Comparison of ENCODE assay signal across 22 cellular contexts in genomic region chr9:90526386-90526785, GRCh38.
"Had no signal": no experiment of that assay in that cellular context is flagged by ENCODE, and none has a peak within 500 bp of the region (broad histone marks: within the 10 kb centered on the region; RNA-seq: fewer than 3 reads in every experiment).

No MANE protein-coding gene starts in this region.

- ATAC-seq: activated CD8-positive, alpha-beta T cell treated with anti-CD3 and anti-CD28 coated beads for 36 hours; activated naive CD8-positive, alpha-beta T cell treated with anti-CD3 and anti-CD28 coated beads, Interleukin-2, amount 50 U/mL, for 24 hours; naive thymus-derived CD4-positive, alpha-beta T cell; right cardiac atrium; stimulated activated naive CD8-positive, alpha-beta T cell treated with anti-CD3 and anti-CD28 coated beads, Interleukin-15, Interleukin-2, amounts not matched to agents 100 U/mL and 50 U/mL, for 24 hours had no signal

- H3K27ac Mint-ChIP-seq: activated CD4-positive, alpha-beta T cell treated with anti-CD3 and anti-CD28 coated beads, Interleukin-2, amount 10 ng/mL, durations not matched to agents 24 days and 14 days; activated CD8-positive, alpha-beta T cell treated with anti-CD3 and anti-CD28 coated beads for 36 hours; activated naive CD8-positive, alpha-beta T cell treated with anti-CD3 and anti-CD28 coated beads, Interleukin-2, amount 50 U/mL, for 24 hours; activated T-cell treated with anti-CD3 and anti-CD28 coated beads, Interleukin-2, amount 50 U/mL, for 24 hours; activated T-helper 2 cell treated with anti-CD3 and anti-CD28 coated beads, Interferon-gamma antibody, Interleukin-2, Interleukin-4, amounts not matched to agents 10 μg/mL and 5 μg/mL and 100 μg/mL, durations not matched to agents 14 hours and 24 hours and 36 hours; naive thymus-derived CD4-positive, alpha-beta T cell; neural progenitor cell; progenitor cell of endocrine pancreas had no signal

- H3K9me3 Mint-ChIP-seq: activated CD4-positive, alpha-beta T cell treated with anti-CD3 and anti-CD28 coated beads, Interleukin-2, amount 10 ng/mL, durations not matched to agents 24 days and 14 days; activated CD8-positive, alpha-beta T cell treated with anti-CD3 and anti-CD28 coated beads for 36 hours; activated naive CD8-positive, alpha-beta T cell treated with anti-CD3 and anti-CD28 coated beads, Interleukin-2, amount 50 U/mL, for 24 hours; activated T-cell treated with anti-CD3 and anti-CD28 coated beads, Interleukin-2, amount 50 U/mL, for 24 hours; activated T-helper 2 cell treated with anti-CD3 and anti-CD28 coated beads, Interferon-gamma antibody, Interleukin-2, Interleukin-4, amounts not matched to agents 10 μg/mL and 5 μg/mL and 100 μg/mL, durations not matched to agents 14 hours and 24 hours and 36 hours had no signal

- H3K36me3 Mint-ChIP-seq: naive thymus-derived CD4-positive, alpha-beta T cell; neural progenitor cell had no signal

- DNase-seq: activated CD4-positive, alpha-beta T cell treated with anti-CD3 and anti-CD28 coated beads, Interleukin-2, amount 10 ng/mL, durations not matched to agents 24 days and 14 days; activated CD4-positive, CD25-positive, alpha-beta regulatory T cell; activated CD8-positive, alpha-beta T cell treated with anti-CD3 and anti-CD28 coated beads for 36 hours; activated naive CD4-positive, alpha-beta T cell treated with Interleukin-2 at 50 U/mL for 16 hours; activated naive CD8-positive, alpha-beta T cell treated with anti-CD3 and anti-CD28 coated beads, Interleukin-2, amount 50 U/mL, for 24 hours; activated T-cell treated with anti-CD3 and anti-CD28 coated beads, Interleukin-2, amount 50 U/mL, for 24 hours; anterior cingulate cortex; brain microvascular endothelial cell; central memory CD4-positive, alpha-beta T cell; cortex of kidney; erythroblast; head of caudate nucleus; kidney; mesendoderm; naive thymus-derived CD4-positive, alpha-beta T cell; right cardiac atrium; stimulated activated naive CD8-positive, alpha-beta T cell treated with anti-CD3 and anti-CD28 coated beads, Interleukin-15, Interleukin-2, amounts not matched to agents 100 U/mL and 50 U/mL, for 24 hours; T1000; transverse colon had no signal
